In the genomic region with DNA sequence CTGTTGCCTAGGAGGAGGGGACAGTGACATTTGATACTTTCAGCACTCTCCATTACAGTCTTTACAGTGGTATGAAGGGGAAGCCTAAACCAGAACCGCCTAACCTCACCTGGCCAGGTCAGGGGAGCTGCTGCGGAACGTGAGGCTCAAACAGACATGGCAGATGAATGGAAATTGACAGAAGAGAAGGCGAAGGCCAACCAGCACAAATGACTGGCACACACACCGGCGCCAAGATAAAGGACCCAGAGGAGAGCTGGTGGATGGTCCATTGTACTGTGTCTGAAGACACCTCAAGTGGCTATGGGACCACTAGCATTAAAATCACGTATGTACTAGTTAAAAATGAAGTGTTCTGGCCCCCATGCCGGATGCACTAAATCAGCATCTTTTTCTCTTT, we compare ENCODE assay signal across 26 cellular contexts. TPM values are rescaled to one million over a fixed set of nuclear protein-coding genes. Genes with fewer than 3 reads are reported as not detected.
"Had no signal": no experiment of that assay in that cellular context is flagged by ENCODE, and none has a peak within 500 bp of the region (broad histone marks: within the 10 kb centered on the region; RNA-seq: fewer than 3 reads in every experiment).

No MANE protein-coding gene starts in this region.

- H3K27me3 ChIP-seq: ascending aorta, breast epithelium, cardiac muscle cell, colonic mucosa had no signal

- H3K27ac Mint-ChIP-seq: activated CD4-positive, alpha-beta memory T cell treated with anti-CD3 and anti-CD28 coated beads for 36 hours; activated CD4-positive, alpha-beta T cell treated with anti-CD3 and anti-CD28 coated beads for 36 hours; activated CD4-positive, alpha-beta T cell treated with anti-CD3 and anti-CD28 coated beads, Interleukin-2, amount 10 ng/mL, durations not matched to agents 24 days and 14 days; activated naive CD4-positive, alpha-beta T cell treated with anti-CD3 and anti-CD28 coated beads, Interleukin-2, amount 10 ng/mL, durations not matched to agents 7 days and 5 days; activated naive CD4-positive, alpha-beta T cell treated with anti-CD3 and anti-CD28 coated beads, Interleukin-2, amount 50 U/mL, for 72 hours; activated naive CD8-positive, alpha-beta T cell treated with anti-CD3 and anti-CD28 coated beads, Interleukin-2, amount 10 ng/mL, durations not matched to agents 7 days and 5 days; activated T-cell treated with anti-CD3 and anti-CD28 coated beads, Interleukin-2, amount 50 U/mL, for 24 hours; activated T-cell treated with anti-CD3 and anti-CD28 coated beads, Interleukin-2, amount 50 U/mL, for 72 hours; brain had no signal

- H3K4me3 Mint-ChIP-seq: activated CD4-positive, alpha-beta memory T cell treated with anti-CD3 and anti-CD28 coated beads for 36 hours; activated CD4-positive, alpha-beta T cell treated with anti-CD3 and anti-CD28 coated beads for 36 hours; activated CD4-positive, alpha-beta T cell treated with anti-CD3 and anti-CD28 coated beads, Interleukin-2, amount 10 ng/mL, durations not matched to agents 24 days and 14 days; activated naive CD4-positive, alpha-beta T cell treated with anti-CD3 and anti-CD28 coated beads, Interleukin-2, amount 10 ng/mL, durations not matched to agents 7 days and 5 days; activated naive CD8-positive, alpha-beta T cell treated with anti-CD3 and anti-CD28 coated beads, Interleukin-2, amount 10 ng/mL, durations not matched to agents 7 days and 5 days; activated T-cell treated with anti-CD3 and anti-CD28 coated beads, Interleukin-2, amount 50 U/mL, for 24 hours; activated T-cell treated with anti-CD3 and anti-CD28 coated beads, Interleukin-2, amount 50 U/mL, for 72 hours; brain had no signal

- H3K36me3 Mint-ChIP-seq: activated CD4-positive, alpha-beta memory T cell treated with anti-CD3 and anti-CD28 coated beads for 36 hours; activated naive CD4-positive, alpha-beta T cell treated with anti-CD3 and anti-CD28 coated beads, Interleukin-2, amount 10 ng/mL, durations not matched to agents 7 days and 5 days; activated naive CD8-positive, alpha-beta T cell treated with anti-CD3 and anti-CD28 coated beads, Interleukin-2, amount 10 ng/mL, durations not matched to agents 7 days and 5 days; brain had no signal

- DNase-seq: activated CD4-positive, alpha-beta memory T cell treated with anti-CD3 and anti-CD28 coated beads for 36 hours; activated CD4-positive, alpha-beta T cell treated with anti-CD3 and anti-CD28 coated beads for 36 hours; activated CD4-positive, alpha-beta T cell treated with anti-CD3 and anti-CD28 coated beads, Interleukin-2, amount 10 ng/mL, durations not matched to agents 24 days and 14 days; activated CD4-positive, CD25-positive, alpha-beta regulatory T cell; activated CD4-positive, CD25-positive, alpha-beta regulatory T cell treated with anti-CD3 and anti-CD28 coated beads, Interleukin-2, amount 50 U/mL, for 72 hours; activated CD8-positive, alpha-beta memory T cell treated with anti-CD3 and anti-CD28 coated beads, Interleukin-2, amount 50 U/mL, for 48 hours; activated gamma-delta T cell; activated naive CD4-positive, alpha-beta T cell; activated naive CD4-positive, alpha-beta T cell treated with anti-CD3 and anti-CD28 coated beads, Interleukin-2, amount 10 ng/mL, durations not matched to agents 7 days and 5 days; activated naive CD8-positive, alpha-beta T cell treated with anti-CD3 and anti-CD28 coated beads, Interleukin-2, amount 10 ng/mL, durations not matched to agents 7 days and 5 days; activated T-cell treated with anti-CD3 and anti-CD28 coated beads for 4 hours; activated T-cell treated with anti-CD3 and anti-CD28 coated beads, Interleukin-2, amount 50 U/mL, for 24 hours; activated T-cell treated with anti-CD3 and anti-CD28 coated beads, Interleukin-2, amount 50 U/mL, for 72 hours; central memory CD4-positive, alpha-beta T cell; cerebellar nuclear complex; colonic mucosa; effector CD8-positive, alpha-beta T cell; esophagus squamous epithelium; head of caudate nucleus; T-helper 2 cell had no signal

- H3K4me3 ChIP-seq: ascending aorta, breast epithelium, cardiac muscle cell, colonic mucosa, esophagus squamous epithelium had no signal

- H3K27ac ChIP-seq: ascending aorta, breast epithelium, cardiac muscle cell, colonic mucosa, epithelial cell of prostate, esophagus squamous epithelium had no signal

- H3K9me3 ChIP-seq: ascending aorta, breast epithelium, colonic mucosa, esophagus squamous epithelium had no signal

- H3K36me3 ChIP-seq: ascending aorta, breast epithelium, cardiac muscle cell, colonic mucosa, esophagus squamous epithelium had no signal

- H3K4me1 ChIP-seq: breast epithelium, colonic mucosa had no signal

- H3K9me3 Mint-ChIP-seq: activated CD4-positive, alpha-beta memory T cell treated with anti-CD3 and anti-CD28 coated beads for 36 hours; activated CD4-positive, alpha-beta T cell treated with anti-CD3 and anti-CD28 coated beads, Interleukin-2, amount 10 ng/mL, durations not matched to agents 24 days and 14 days; activated naive CD4-positive, alpha-beta T cell treated with anti-CD3 and anti-CD28 coated beads, Interleukin-2, amount 10 ng/mL, durations not matched to agents 7 days and 5 days; activated naive CD4-positive, alpha-beta T cell treated with anti-CD3 and anti-CD28 coated beads, Interleukin-2, amount 50 U/mL, for 72 hours; activated naive CD8-positive, alpha-beta T cell treated with anti-CD3 and anti-CD28 coated beads, Interleukin-2, amount 10 ng/mL, durations not matched to agents 7 days and 5 days; activated T-cell treated with anti-CD3 and anti-CD28 coated beads, Interleukin-2, amount 50 U/mL, for 24 hours; activated T-cell treated with anti-CD3 and anti-CD28 coated beads, Interleukin-2, amount 50 U/mL, for 72 hours had no signal

RNA-seq across cellular contexts. Expression of gene JCAD, which starts 53.0 kb away (rescaled TPM):
- total RNA-seq: activated CD4-positive, alpha-beta T cell treated with anti-CD3 and anti-CD28 coated beads for 36 hours had no signal
